In genomic region chr18:54882318-54882717, GRCh38 we compare ENCODE assay signal across 29 cellular contexts. TPM values are rescaled to one million over a fixed set of nuclear protein-coding genes. Genes with fewer than 3 reads are reported as not detected.
DNase-seq lines count a peak whose midpoint lies in the region; ATAC-seq, FAIRE-seq and TF ChIP-seq lines count a peak whose summit lies in the region.
"Had no signal": no experiment of that assay in that cellular context is flagged by ENCODE, and none has a peak within 500 bp of the region (broad histone marks: within the 10 kb centered on the region; RNA-seq: fewer than 3 reads in every experiment).

No MANE protein-coding gene starts in this region.

- no peaks in the 10 kb centered on the region for H3K27me3 ChIP-seq in mesendoderm (ENCODE audit: insufficient read depth, low read length, poor library complexity)
- no peaks in the 10 kb centered on the region for H3K27me3 ChIP-seq in stomach
- no peaks in the 10 kb centered on the region for H3K27me3 ChIP-seq in pancreas
- H3K27me3 ChIP-seq: BE2C; BLaER1 treated with 17β-estradiol and CSF1 and Interleukin-3, amounts not matched to agents 10 nM and 100 nM had no signal

- CTCF ChIA-PET in WTC11 (lab: Charles Lee) = no interaction called here

- H3K27me3 Mint-ChIP-seq in WTC11 (ENCODE audit: low read depth) = peaks cover 41% of the 10 kb centered on the region
- H3K27me3 Mint-ChIP-seq: CD4-positive, alpha-beta T cell had no signal

- H4K5ac ChIP-seq in mesendoderm (ENCODE audit: low read length) = no peak overlapping the region

- no peak overlapping the region for H3K4ac ChIP-seq in mesendoderm (ENCODE audit: low read depth, low read length)

- H3K36me3 ChIP-seq in mesendoderm (ENCODE audit: control insufficient read depth, insufficient read depth, low read length) (no peaks in the 10 kb centered on the region), stomach (peaks cover 0 to 25% (median 16%) of the 10 kb centered on the region in 4 donors), pancreas (no peaks in the 10 kb centered on the region)
- H3K36me3 ChIP-seq: BE2C; BLaER1 treated with 17β-estradiol and CSF1 and Interleukin-3, amounts not matched to agents 10 nM and 100 nM had no signal

- no peak overlapping the region for H3K4me3 ChIP-seq in mesendoderm (ENCODE audit: low read length)
- H3K4me3 ChIP-seq in stomach = no peak overlapping the region
- no peak overlapping the region for H3K4me3 ChIP-seq in pancreas
- H3K4me3 ChIP-seq: BLaER1 treated with 17β-estradiol and CSF1 and Interleukin-3, amounts not matched to agents 10 nM and 100 nM; GM12878 had no signal

- no peak overlapping the region for H3K23ac ChIP-seq in mesendoderm (ENCODE audit: low read length)

- H2BK120ac ChIP-seq in mesendoderm (ENCODE audit: low read depth, low read length) = no peak overlapping the region

- POLR2A ChIA-PET in WTC11 (lab: Charles Lee) = no interaction called here

- TF ChIP-seq EP300 in stomach (IDR thresholded peaks at IDR 0.05) = no peak

- no peak overlapping the region for H3K18ac ChIP-seq in mesendoderm (ENCODE audit: low read length)

- no peak overlapping the region for H2BK5ac ChIP-seq in mesendoderm (ENCODE audit: low read length)

- H3K56ac ChIP-seq in mesendoderm (ENCODE audit: low read length) = no peak overlapping the region

- peak; percentile 38 for FAIRE-seq in D721Med (lab: Jason Lieb, UNC)
- FAIRE-seq in pancreas (lab: Jason Lieb, UNC) = no peak
- FAIRE-seq: A204.1, GM12878, GM12892, GM18507 had no signal

- H3K4me1 ChIP-seq in mesendoderm (ENCODE audit: control insufficient read depth, low read depth, low read length) (peaks cover 13% of the 10 kb centered on the region), stomach (peaks cover 0 to 30% (median 8%) of the 10 kb centered on the region in 4 donors), pancreas (peaks cover 0 to 6% (median 4%) of the 10 kb centered on the region in 3 donors)
- H3K4me1 ChIP-seq: Caco-2 had no signal

- intact Hi-C loops in stomach (cut with DNase I; ENCODE audit: low total_unique reads) (no loop called here), pancreas (cut with DNase I) (no loop called here)

- no peak for TF ChIP-seq POLR2A in stomach (IDR thresholded peaks at IDR 0.05)

- peaks cover 4% of the 10 kb centered on the region for H3K4me1 Mint-ChIP-seq in WTC11

- H3K4me2 ChIP-seq in mesendoderm (ENCODE audit: low read length) = no peak overlapping the region

- ATAC-seq in WTC11 (peak; percentile 57), pancreas (no peak)
- ATAC-seq: CD8-positive, alpha-beta T cell; GM12878 had no signal

- H3K9ac ChIP-seq in mesendoderm (ENCODE audit: low read length) = no peak overlapping the region
- H3K9ac ChIP-seq: BLaER1 treated with 17β-estradiol and CSF1 and Interleukin-3, amounts not matched to agents 10 nM and 100 nM had no signal

- no peak overlapping the region for H3K27ac ChIP-seq in mesendoderm (ENCODE audit: low read depth, low read length)
- H3K27ac ChIP-seq in stomach = no peak overlapping the region
- no peak overlapping the region for H3K27ac ChIP-seq in pancreas
- H3K27ac ChIP-seq: BLaER1 treated with 17β-estradiol and CSF1 and Interleukin-3, amounts not matched to agents 10 nM and 100 nM; C4-2B had no signal

- WGBS in mesendoderm (ENCODE audit: extremely low coverage, insufficient coverage, low lambda C conversion rate) = no CpG with 5 or more reads among the region's 4 CpGs
- WGBS in stomach, 5 donors = 41 to 72% (median 57%) methylated on average over 4 of the region's 4 CpGs
- 85% methylated on average over 4 of the region's 4 CpGs for WGBS in pancreas, 2 donors

- H3K9me3 Mint-ChIP-seq in WTC11 = peaks cover 5% of the 10 kb centered on the region; the same call in 1 of the 2 replicates
- H3K9me3 Mint-ChIP-seq: CD4-positive, alpha-beta T cell; CD8-positive, alpha-beta T cell had no signal

- no peak for TF ChIP-seq CTCF in D721Med (IDR thresholded peaks at IDR 0.05; ENCODE audit: insufficient read depth, missing control alignments)
- no peak for TF ChIP-seq CTCF in WTC11 (IDR thresholded peaks at IDR 0.05)
- no peak for TF ChIP-seq CTCF in stomach (IDR thresholded peaks at IDR 0.05)
- TF ChIP-seq CTCF in pancreas (IDR thresholded peaks at IDR 0.05) = no peak

- H2AK5ac ChIP-seq in mesendoderm (ENCODE audit: low read length) = no peak overlapping the region

- H2BK15ac ChIP-seq in mesendoderm (replicated peaks; ENCODE audit: low read depth) = no peak overlapping the region

- no peak overlapping the region for H3K27ac Mint-ChIP-seq in WTC11
- H3K27ac Mint-ChIP-seq: CD4-positive, alpha-beta T cell; CD8-positive, alpha-beta T cell had no signal

- H3K4me3 Mint-ChIP-seq in WTC11 = no peak overlapping the region
- H3K4me3 Mint-ChIP-seq: CD4-positive, alpha-beta T cell; CD8-positive, alpha-beta T cell had no signal

- no peak overlapping the region for H4K8ac ChIP-seq in mesendoderm (ENCODE audit: low read depth, low read length)

- H3K36me3 Mint-ChIP-seq in WTC11 = no peaks in the 10 kb centered on the region
- H3K36me3 Mint-ChIP-seq: CD8-positive, alpha-beta T cell had no signal

- DNase-seq in D721Med (ENCODE audit: insufficient read length, low spot score) (no peak), WTC11 (ENCODE audit: low spot score) (no peak), mesendoderm (peak; percentile 44), stomach (no peak), pancreas (no peak), NCI-H526 treated with DMSO at 0.1 percent for 48 hours (lab: John Stamatoyannopoulos, UW) (no peak)
- DNase-seq in central memory CD4-positive, alpha-beta T cell = no peak
- DNase-seq: 8988T; ACHN; BE2C; Caco-2; Calu3; CD4-positive, alpha-beta T cell; CD8-positive, alpha-beta T cell; DMS 273 treated with DMSO at 0.1 percent for 48 hours; DMS153; DMS53; DMS79; DND-41; EL; GDM1 had no signal

- H3K9me3 ChIP-seq in stomach (no peaks in the 10 kb centered on the region), pancreas (no peaks in the 10 kb centered on the region)
- H3K9me3 ChIP-seq: BE2C; BLaER1 treated with 17β-estradiol and CSF1 and Interleukin-3, amounts not matched to agents 10 nM and 100 nM; Caco-2 had no signal

- H3K79me2 ChIP-seq in mesendoderm (ENCODE audit: control insufficient read depth, insufficient read depth, low read length) = no peaks in the 10 kb centered on the region

- H3K79me1 ChIP-seq in mesendoderm (ENCODE audit: low read length) = no peaks in the 10 kb centered on the region

TF ChIP-seq in WTC11, 78 proteins besides CTCF, POLR2A, EP300 and RAD21:
- TF ChIP-seq IRF2 (CRISPR knock-in tag; IDR thresholded peaks at IDR 0.05; ENCODE audit: borderline replicate concordance, low read depth) (no peak), ERG (CRISPR knock-in tag; IDR thresholded peaks at IDR 0.05) (no peak), ESRRA (CRISPR knock-in tag; IDR thresholded peaks at IDR 0.05; ENCODE audit: borderline replicate concordance) (no peak), RELA (CRISPR knock-in tag; IDR thresholded peaks at IDR 0.05; ENCODE audit: borderline replicate concordance) (no peak)

RNA-seq across cellular contexts. Expression of gene RAB27B, which starts 54.0 kb away (rescaled TPM):
- 0.30 to 0.87 TPM (median 0.80 TPM) in 3 replicates for total RNA-seq in WTC11 (2021)
- polyA plus RNA-seq in mesendoderm (2013, experiment 1 of 2) = 0.07 TPM
- 0.13 TPM for polyA plus RNA-seq in mesendoderm (2013, experiment 2 of 2)
- total RNA-seq in stomach = 100 to 1,000 TPM in 1 of 5 donors, 10 to 100 TPM in 3, 1 to 10 TPM in 1; 1.8 to 102 (median 24.9) TPM
- polyA plus RNA-seq in stomach = 10 to 100 TPM in 2 of 3 donors, 1 to 10 TPM in 1; 4.9 to 23.2 (median 10.5) TPM
- 10 to 100 TPM in 1 of 6 donors, 1 to 10 TPM in 5; 5.2 to 12.9 (median 6.4) TPM for total RNA-seq in pancreas
- under 1 TPM; 0.61 to 0.73 TPM for polyA plus RNA-seq in pancreas
- total RNA-seq: A673, G401 had no signal
- polyA plus RNA-seq: GM12878 had no signal
